In the genomic region with DNA sequence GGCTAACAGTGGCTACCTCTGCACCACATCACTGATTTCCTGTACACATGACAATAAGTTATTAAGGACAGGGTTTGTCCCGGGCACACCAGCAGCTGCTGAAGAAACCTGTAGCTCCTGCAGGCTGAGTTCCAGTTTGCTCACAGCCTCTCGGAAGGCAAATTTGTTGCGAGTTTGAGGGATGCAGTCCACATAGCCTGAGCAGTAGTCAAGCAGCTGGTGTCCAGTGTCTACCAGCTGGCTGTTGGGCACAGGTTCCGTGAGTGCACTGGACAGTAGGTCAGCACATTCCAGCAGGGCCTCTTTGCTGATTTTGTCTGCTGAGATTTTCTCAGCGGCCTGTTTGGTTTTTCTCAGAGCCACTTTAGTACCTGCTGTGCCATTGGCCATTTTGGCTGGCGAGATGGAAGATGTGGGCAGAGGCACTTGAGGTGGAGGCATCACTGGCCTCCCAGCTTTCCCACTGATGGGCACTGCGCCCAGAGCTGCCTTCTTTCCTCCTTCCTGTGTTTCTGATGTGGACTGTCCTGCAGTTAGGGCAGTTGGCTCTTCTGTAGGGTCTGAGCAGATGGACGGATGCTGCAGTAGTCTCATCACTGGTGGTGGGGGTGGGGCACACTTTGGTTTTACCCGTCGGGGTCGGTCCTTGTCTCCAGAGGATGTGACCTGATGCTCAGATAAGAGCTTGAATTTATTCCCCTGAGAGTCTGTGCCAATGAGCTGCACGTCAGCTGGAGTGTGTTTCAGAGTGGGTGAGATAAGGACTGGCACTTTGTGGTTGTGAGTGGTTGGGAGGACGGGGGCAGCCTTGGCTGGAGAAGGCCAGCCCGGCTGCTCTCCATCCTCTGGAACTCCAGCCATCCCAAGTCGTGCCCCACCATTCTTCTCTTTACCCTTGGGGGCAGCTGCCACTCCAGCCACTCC, we compare ENCODE assay signal across 27 cellular contexts. TPM values are rescaled to one million over a fixed set of nuclear protein-coding genes. Genes with fewer than 3 reads are reported as not detected.
DNase-seq lines count a peak whose midpoint lies in the region; ATAC-seq and TF ChIP-seq lines count a peak whose summit lies in the region.
"Had no signal": no experiment of that assay in that cellular context is flagged by ENCODE, and none has a peak within 500 bp of the region (broad histone marks: within the 10 kb centered on the region; RNA-seq: fewer than 3 reads in every experiment).

No MANE protein-coding gene starts in this region.

- no peaks in the 10 kb centered on the region for H3K27me3 ChIP-seq in heart right ventricle
- H3K27me3 ChIP-seq: sigmoid colon, thyroid gland had no signal

- no peak overlapping the region for H3K4me3 ChIP-seq in heart right ventricle
- H3K4me3 ChIP-seq: sigmoid colon, SK-N-MC, thyroid gland had no signal

- H3K27ac ChIP-seq in RWPE1 (0 out of 2 replicates have a peak overlapping the region, but pooled peaks have one; percentile 21), heart right ventricle (no peak overlapping the region)
- H3K27ac ChIP-seq: parathyroid adenoma, sigmoid colon, SK-N-MC, thyroid gland had no signal

- DNase-seq in D341Med (ENCODE audit: low spot score), result peak; percentile 18
- no peak for DNase-seq in RWPE1 (ENCODE audit: low spot score)
- DNase-seq in heart right ventricle, result no peak
- peak; percentile 74 for DNase-seq in osteocyte (ENCODE audit: extremely low spot score, unreplicated experiment)
- no peak for DNase-seq in effector memory CD8-positive, alpha-beta T cell
- no peak for DNase-seq in effector CD8-positive, alpha-beta T cell (lab: John Stamatoyannopoulos, UW)
- no peak for DNase-seq in GOT3 (lab: John Stamatoyannopoulos, UW)
- DNase-seq: activated B cell treated with CpG ODN at 0.5 μM for 24 hours; aorta; CD4-positive, CD25-positive, alpha-beta regulatory T cell; dermis blood vessel endothelial cell; DMS153; head of caudate nucleus; NCI-H1105; NCI-H2029; NCI-H2227 treated with DMSO at 0.1 percent for 48 hours; sigmoid colon; stimulated activated CD4-positive, alpha-beta T cell treated with anti-CD3 and anti-CD28 coated beads, Interleukin-15, amount 100 ng/mL, for 24 hours; thyroid gland had no signal

- peaks cover 0 to 16% (median 4%) of the 10 kb centered on the region in 9 donors for H3K4me1 ChIP-seq in heart right ventricle
- H3K4me1 ChIP-seq: parathyroid adenoma, sigmoid colon, thyroid gland had no signal

- H3K9me3 Mint-ChIP-seq in osteocyte (ENCODE audit: unreplicated experiment), result no peaks in the 10 kb centered on the region
- no peaks in the 10 kb centered on the region for H3K9me3 Mint-ChIP-seq in effector memory CD8-positive, alpha-beta T cell
- H3K9me3 Mint-ChIP-seq: activated B cell treated with CpG ODN at 0.5 μM for 24 hours; CD4-positive, CD25-positive, alpha-beta regulatory T cell; central memory CD8-positive, alpha-beta T cell; nephron; stimulated activated naive CD8-positive, alpha-beta T cell treated with anti-CD3 and anti-CD28 coated beads, Interleukin-15, Interleukin-2, amounts not matched to agents 100 ng/mL and 50 ng/mL, for 24 hours; T-helper 2 cell treated with Interferon-gamma antibody and Interleukin-4, amounts not matched to agents 5 μg/mL and 100 μg/mL, for 36 hours had no signal

- CTCF ChIA-PET in RWPE1 (lab: Yijun Ruan, JAX), result interaction anchor here (0.6 kb wide), 1 partner anchor 105 kb away, joined by 3 read pairs; no protein-coding TSS in a partner anchor

- no peaks in the 10 kb centered on the region for H3K4me1 Mint-ChIP-seq in osteocyte (ENCODE audit: unreplicated experiment)
- no peaks in the 10 kb centered on the region for H3K4me1 Mint-ChIP-seq in effector memory CD8-positive, alpha-beta T cell (ENCODE audit: low read depth in 2 of 2)
- H3K4me1 Mint-ChIP-seq: activated B cell treated with CpG ODN at 0.5 μM for 24 hours; central memory CD8-positive, alpha-beta T cell; nephron had no signal

- no peaks in the 10 kb centered on the region for H3K9me3 ChIP-seq in heart right ventricle
- H3K9me3 ChIP-seq: sigmoid colon, thyroid gland had no signal

- WGBS in heart right ventricle, 2 donors, result 56 to 65% methylated on average over 15 of the region's 15 CpGs

- POLR2A ChIA-PET in RWPE1 (lab: Yijun Ruan, JAX; ENCODE audit: low non-redundant PET), result interaction anchor here (0.6 kb wide), 1 partner anchor 109 kb away, joined by 3 read pairs; no protein-coding TSS in a partner anchor

- H3K27ac Mint-ChIP-seq in osteocyte (ENCODE audit: unreplicated experiment), result no peak overlapping the region
- peak overlapping the region in 1 of 2 donors; percentile 51 for H3K27ac Mint-ChIP-seq in effector memory CD8-positive, alpha-beta T cell
- H3K27ac Mint-ChIP-seq: activated B cell treated with CpG ODN at 0.5 μM for 24 hours; activated naive CD8-positive, alpha-beta T cell; nephron; stimulated activated naive CD8-positive, alpha-beta T cell treated with anti-CD3 and anti-CD28 coated beads, Interleukin-15, Interleukin-2, amounts not matched to agents 100 ng/mL and 50 ng/mL, for 24 hours; T-helper 2 cell treated with Interferon-gamma antibody and Interleukin-4, amounts not matched to agents 5 μg/mL and 100 μg/mL, for 36 hours had no signal

- TF ChIP-seq CTCF in RWPE1 (conservative IDR thresholded peaks at IDR 0.05; ENCODE audit: low read depth), result no peak
- TF ChIP-seq CTCF in heart right ventricle (IDR thresholded peaks at IDR 0.05), result no peak
- no peak for TF ChIP-seq CTCF in osteocyte (IDR thresholded peaks at IDR 0.05)

- no peak overlapping the region for H3K4me3 Mint-ChIP-seq in osteocyte (ENCODE audit: unreplicated experiment)
- H3K4me3 Mint-ChIP-seq in effector memory CD8-positive, alpha-beta T cell, result no peak overlapping the region
- H3K4me3 Mint-ChIP-seq: activated B cell treated with CpG ODN at 0.5 μM for 24 hours; activated naive CD8-positive, alpha-beta T cell; CD4-positive, CD25-positive, alpha-beta regulatory T cell; central memory CD8-positive, alpha-beta T cell; nephron; stimulated activated naive CD8-positive, alpha-beta T cell treated with anti-CD3 and anti-CD28 coated beads, Interleukin-15, Interleukin-2, amounts not matched to agents 100 ng/mL and 50 ng/mL, for 24 hours; T-helper 2 cell treated with Interferon-gamma antibody and Interleukin-4, amounts not matched to agents 5 μg/mL and 100 μg/mL, for 36 hours had no signal

- peaks cover 34% of the 10 kb centered on the region for H3K36me3 Mint-ChIP-seq in osteocyte (ENCODE audit: unreplicated experiment)
- peaks cover 28% of the 10 kb centered on the region for H3K36me3 Mint-ChIP-seq in effector memory CD8-positive, alpha-beta T cell (ENCODE audit: insufficient read depth)

- intact Hi-C loops in heart right ventricle (cut with DNase I), result no loop called here

- peak in 7 of 8 donors; percentile 7 to 91 (median 82) for ATAC-seq in heart right ventricle
- no peak for ATAC-seq in effector memory CD8-positive, alpha-beta T cell (replicated peaks)
- ATAC-seq in HG03457 (IDR thresholded peaks at IDR 0.05; ENCODE audit: unreplicated experiment), result no peak

- peaks cover 0 to 85% (median 35%) of the 10 kb centered on the region in 9 donors for H3K36me3 ChIP-seq in heart right ventricle

- H3K27me3 Mint-ChIP-seq in osteocyte (ENCODE audit: unreplicated experiment), result no peaks in the 10 kb centered on the region
- no peaks in the 10 kb centered on the region for H3K27me3 Mint-ChIP-seq in effector memory CD8-positive, alpha-beta T cell
- H3K27me3 Mint-ChIP-seq: activated B cell treated with CpG ODN at 0.5 μM for 24 hours; activated naive CD8-positive, alpha-beta T cell; CD4-positive, CD25-positive, alpha-beta regulatory T cell; central memory CD8-positive, alpha-beta T cell; stimulated activated naive CD8-positive, alpha-beta T cell treated with anti-CD3 and anti-CD28 coated beads, Interleukin-15, Interleukin-2, amounts not matched to agents 100 ng/mL and 50 ng/mL, for 24 hours had no signal

RNA-seq across cellular contexts. Expression of gene TOR3A, which starts 26.1 kb away (rescaled TPM):
- total RNA-seq in heart right ventricle (10 to 100 TPM in 6 of 10 donors, 1 to 10 TPM in 4; 6.8 to 18.0 (median 10.9) TPM), osteocyte (21.1 and 24.8 TPM in 2 replicates)
- 10 to 100 TPM in 1 of 2 donors, 1 to 10 TPM in 1; 5.9 to 16.8 TPM for polyA plus RNA-seq in heart right ventricle

Comparison
In these comparisons a context has a peak if more than half of its experiments do, and no peak if none do; other contexts are left out.
1. DNase-seq: peak in D341Med (single experiment) and osteocyte (single experiment); none in RWPE1 (single experiment), heart right ventricle (0 of 2), effector memory CD8-positive, alpha-beta T cell (0 of 3), effector CD8-positive, alpha-beta T cell (single experiment) and GOT3 (single experiment).
2. ATAC-seq: peak in heart right ventricle (7 of 8); none in effector memory CD8-positive, alpha-beta T cell (single experiment) and HG03457 (single experiment).